In genomic region chr3:82423485-82423884, GRCh38 we compare ENCODE assay signal across 1 cellular context.
TF ChIP-seq lines count a peak whose summit lies in the region.

No MANE protein-coding gene starts in this region.

TF ChIP-seq in H1, 55 proteins besides CTCF, POLR2A, EP300 and RAD21 (continued from another document):
- TF ChIP-seq CHD7 (IDR thresholded peaks at IDR 0.05; ENCODE audit: insufficient replicate concordance, low read length) = peak; percentile 21
- no peak for TF ChIP-seq TEAD4 (IDR thresholded peaks at IDR 0.05; ENCODE audit: low read depth, low read length)
